Comparison of ENCODE assay signal across 9 cellular contexts in genomic region chr17:35969558-35970442, GRCh38. TPM values are rescaled to one million over a fixed set of nuclear protein-coding genes. Genes with fewer than 3 reads are reported as not detected.
DNase-seq lines count a peak whose midpoint lies in the region; ATAC-seq and TF ChIP-seq lines count a peak whose summit lies in the region.
"Had no signal": no experiment of that assay in that cellular context is flagged by ENCODE, and none has a peak within 500 bp of the region (broad histone marks: within the 10 kb centered on the region; RNA-seq: fewer than 3 reads in every experiment).

No MANE protein-coding gene starts in this region.

- no peaks in the 10 kb centered on the region for H3K27me3 ChIP-seq in SU-DHL-6 (ENCODE audit: low read length)
- no peaks in the 10 kb centered on the region for H3K27me3 ChIP-seq in adrenal gland

- TF ChIP-seq CTCF in NB4 (IDR thresholded peaks at IDR 0.05; ENCODE audit: low read depth, low read length): peak; percentile 75
- TF ChIP-seq CTCF in SU-DHL-6 (IDR thresholded peaks at IDR 0.05; ENCODE audit: insufficient read depth, low read length, poor library complexity, severe bottlenecking): peak; percentile 76
- TF ChIP-seq CTCF in adrenal gland (IDR thresholded peaks at IDR 0.05): peak; percentile 83 to 90 (median 86)

- peaks cover 0 to 16% of the 10 kb centered on the region in 2 donors for H3K4me1 ChIP-seq in adrenal gland (replicated peaks in 1 of 2)

- intact Hi-C loops in adrenal gland (cut with DNase I): loop anchor here (10.0 kb wide), 3 partner anchors 105 to 515 kb away; partner anchors contain the start of gene ZNHIT3 (in 1 of the 2)
- intact Hi-C loops in left cardiac atrium (cut with DNase I): loop anchor here in 1 of 2 donors (2.0 to 5.0 kb wide), 3 partner anchors 103 to 513 kb away; no protein-coding TSS in a partner anchor

- H3K9me3 ChIP-seq in SU-DHL-6 (ENCODE audit: insufficient read depth, low read length) (no peaks in the 10 kb centered on the region), adrenal gland (replicated peaks in 1 of 3) (no peaks in the 10 kb centered on the region)

- TF ChIP-seq POLR2A in NB4 (IDR thresholded peaks at IDR 0.05; ENCODE audit: extremely low read depth, insufficient read length) (no peak), adrenal gland (IDR thresholded peaks at IDR 0.05) (no peak)

- no peak overlapping the region for H2AFZ ChIP-seq in SU-DHL-6 (ENCODE audit: low read depth, low read length, severe bottlenecking)

- no peaks in the 10 kb centered on the region for H3K36me3 ChIP-seq in SU-DHL-6 (ENCODE audit: low read length)
- no peaks in the 10 kb centered on the region for H3K36me3 ChIP-seq in adrenal gland (replicated peaks in 1 of 2)

- H3K4me3 ChIP-seq in NB4 (ENCODE audit: low read depth, low read length) (no peak overlapping the region), SU-DHL-6 (ENCODE audit: insufficient read depth, low read length, poor library complexity, severe bottlenecking) (no peak overlapping the region), adrenal gland (no peak overlapping the region)

- H4K20me1 ChIP-seq in SU-DHL-6 (ENCODE audit: low read depth, low read length): no peaks in the 10 kb centered on the region

- H3K9me2 ChIP-seq in SU-DHL-6 (replicated peaks; ENCODE audit: insufficient read depth, low read length): no peaks in the 10 kb centered on the region

- DNase-seq in ELF-1 (ENCODE audit: low read depth, low spot score): peak; percentile 86
- peak; percentile 87 for DNase-seq in NB4 (ENCODE audit: low read depth)
- DNase-seq in adrenal gland: peak; percentile 71 to 94 (median 85)
- DNase-seq in left cardiac atrium: peak; percentile 75
- peak; percentile 71 for DNase-seq in retina

- H3K79me2 ChIP-seq in SU-DHL-6 (ENCODE audit: insufficient read depth, low read length): no peaks in the 10 kb centered on the region

- H3K4me2 ChIP-seq in SU-DHL-6 (ENCODE audit: low read depth, low read length, poor library complexity, severe bottlenecking): no peak overlapping the region

- ATAC-seq in left cardiac atrium (peak; percentile 78 to 82), HG03378 (IDR thresholded peaks at IDR 0.05; ENCODE audit: unreplicated experiment) (no peak), HG03432 (IDR thresholded peaks at IDR 0.05; ENCODE audit: unreplicated experiment) (no peak)

- 34 to 41% (median 38%) methylated on average over 8 of the region's 8 CpGs for WGBS in adrenal gland, 4 donors

- H3K9ac ChIP-seq in SU-DHL-6 (ENCODE audit: low read length): no peak overlapping the region

- no peak overlapping the region for H3K27ac ChIP-seq in SU-DHL-6 (ENCODE audit: low read depth, low read length)
- no peak overlapping the region for H3K27ac ChIP-seq in adrenal gland
- H3K27ac ChIP-seq: epithelial cell of prostate had no signal

- no peaks in the 10 kb centered on the region for H3F3A ChIP-seq in SU-DHL-6 (ENCODE audit: insufficient read depth)

RNA-seq across cellular contexts. Expression of gene CCL16, which starts 11.5 kb away (rescaled TPM):
- total RNA-seq in adrenal gland (1 to 10 TPM in 1 of 8 donors, under 1 TPM in 4, not detected in 3; 0.32 to 1.6 (median 0.61) TPM), left cardiac atrium (under 1 TPM in 1 of 2 donors, not detected in 1; 0.27 TPM)
- polyA plus RNA-seq in adrenal gland: 1 to 10 TPM in 1 of 3 donors, under 1 TPM in 2; 0.16 to 3.2 (median 0.24) TPM

RNA-seq across cellular contexts. Expression of gene CCL14, which starts 16.7 kb away (rescaled TPM):
- total RNA-seq in adrenal gland: 100 to 1,000 TPM in 3 of 8 donors, 10 to 100 TPM in 5; 15.3 to 129 (median 53.9) TPM
- 100 to 1,000 TPM in 2 of 3 donors, 10 to 100 TPM in 1; 75.8 to 268 (median 250) TPM for polyA plus RNA-seq in adrenal gland
- 10 to 100 TPM in 1 of 2 donors, 1 to 10 TPM in 1; 7.2 to 47.7 TPM for total RNA-seq in left cardiac atrium

RNA-seq across cellular contexts. Expression of gene LYZL6, which starts 26.3 kb away (rescaled TPM):
- not detected for total RNA-seq in adrenal gland
- polyA plus RNA-seq in adrenal gland: not detected
- not detected for total RNA-seq in left cardiac atrium

RNA-seq across cellular contexts. Expression of gene CCL15, which starts 31.6 kb away (rescaled TPM):
- total RNA-seq in adrenal gland: 1 to 10 TPM in 3 of 8 donors, under 1 TPM in 1, not detected in 4; 0.45 to 1.7 (median 1.3) TPM
- under 1 TPM in 2 of 3 donors, not detected in 1; 0.17 to 0.38 TPM for polyA plus RNA-seq in adrenal gland
- not detected for total RNA-seq in left cardiac atrium

RNA-seq across cellular contexts. Expression of gene RDM1, which starts 39.2 kb away (rescaled TPM):
- total RNA-seq in adrenal gland (not detected), left cardiac atrium (not detected)
- polyA plus RNA-seq in adrenal gland: under 1 TPM in 1 of 3 donors, not detected in 2; 0.48 TPM

Comparison
In these comparisons a context has a peak if more than half of its experiments do, and no peak if none do; other contexts are left out.
1. ATAC-seq: peak in left cardiac atrium (2 of 2); none in HG03378 (single experiment) and HG03432 (single experiment).
2. Peak in every context shown above with its lines, with median percentiles within 50 percentile points of each other: DNase-seq and CTCF ChIP-seq.